ENCODE assay signal across 22 cellular contexts in genomic region chr3:14676881-14677280, GRCh38. TPM values are rescaled to one million over a fixed set of nuclear protein-coding genes. Genes with fewer than 3 reads are reported as not detected.
"Had no signal": no experiment of that assay in that cellular context is flagged by ENCODE, and none has a peak within 500 bp of the region (broad histone marks: within the 10 kb centered on the region; RNA-seq: fewer than 3 reads in every experiment).

No MANE protein-coding gene starts in this region.

- DNase-seq: effector CD4-positive, alpha-beta T cell; endodermal cell; erythroblast; foreskin melanocyte; heart left ventricle; hippocampal formation; kidney glomerular epithelial cell; mesendoderm; naive B cell; psoas muscle; retina; stimulated activated naive CD8-positive, alpha-beta T cell treated with anti-CD3 and anti-CD28 coated beads, Interleukin-15, Interleukin-2, amounts not matched to agents 100 U/mL and 50 U/mL, for 24 hours; thyroid gland had no signal

- H3K9me3 ChIP-seq: psoas muscle, suprapubic skin, thyroid gland had no signal

- H3K4me3 Mint-ChIP-seq: endodermal cell, naive B cell, nephron, type B pancreatic cell had no signal

- H3K36me3 Mint-ChIP-seq: type B pancreatic cell had no signal

- ATAC-seq: heart left ventricle; psoas muscle; sciatic nerve; stimulated activated naive CD8-positive, alpha-beta T cell treated with anti-CD3 and anti-CD28 coated beads, Interleukin-15, Interleukin-2, amounts not matched to agents 100 U/mL and 50 U/mL, for 24 hours had no signal

- H3K4me3 ChIP-seq: coronary artery, heart left ventricle, psoas muscle, suprapubic skin, thyroid gland had no signal

- H3K27me3 Mint-ChIP-seq: naive B cell had no signal

- H3K27ac Mint-ChIP-seq: endodermal cell, nephron, type B pancreatic cell had no signal

- H3K4me1 ChIP-seq: heart left ventricle, psoas muscle, suprapubic skin, thyroid gland had no signal

- H3K27me3 ChIP-seq: heart left ventricle, suprapubic skin, thyroid gland had no signal

- H3K4me1 Mint-ChIP-seq: nephron had no signal

- H3K27ac ChIP-seq: coronary artery, heart left ventricle, psoas muscle, suprapubic skin, thyroid gland had no signal

RNA-seq across cellular contexts. Expression of gene C3orf20, which starts 1.9 kb away (rescaled TPM):
- total RNA-seq: dermis microvascular lymphatic vessel endothelial cell, endodermal cell, endothelial cell of umbilical vein, glomerular endothelial cell had no signal
- polyA plus RNA-seq: endothelial cell of umbilical vein, heart left ventricle, liver had no signal
